In the genomic region with DNA sequence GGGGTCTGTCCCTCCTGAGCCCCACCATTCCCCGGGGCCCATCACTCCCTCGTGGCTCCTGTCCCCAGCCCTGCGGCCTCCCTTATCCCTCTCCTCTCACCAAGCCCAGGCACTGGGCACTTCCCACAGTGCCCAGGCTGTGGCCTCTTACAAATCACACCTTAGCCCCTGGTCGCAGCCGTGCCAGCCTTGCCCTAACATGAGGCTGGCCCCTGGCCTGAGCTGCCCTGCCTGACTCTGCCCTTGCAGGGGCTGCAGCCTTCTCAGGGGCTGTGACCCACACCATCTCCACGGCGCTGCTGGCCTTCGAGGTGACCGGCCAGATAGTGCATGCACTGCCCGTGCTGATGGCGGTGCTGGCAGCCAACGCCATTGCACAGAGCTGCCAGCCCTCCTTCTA, we compare ENCODE assay signal across 5 cellular contexts. TPM values are rescaled to one million over a fixed set of nuclear protein-coding genes. Genes with fewer than 3 reads are reported as not detected.
"Had no signal": no experiment of that assay in that cellular context is flagged by ENCODE, and none has a peak within 500 bp of the region (broad histone marks: within the 10 kb centered on the region; RNA-seq: fewer than 3 reads in every experiment).

No MANE protein-coding gene starts in this region.

RNA-seq across cellular contexts. Expression of a gene that starts 8.4 kb away (rescaled TPM):
- total RNA-seq: HepG2, HT-29, HT1080, IMR-90 had no signal

RNA-seq across cellular contexts. Expression of a gene that starts 21.5 kb away (rescaled TPM):
- total RNA-seq: HepG2 had no signal

RNA-seq across cellular contexts. Expression of a gene that starts 30.1 kb away (rescaled TPM):
- total RNA-seq: HepG2, HT-29, HT1080, IMR-90 had no signal

RNA-seq across cellular contexts. Expression of a gene that starts 34.1 kb away (rescaled TPM):
- total RNA-seq: HepG2, HT-29, HT1080 had no signal

RNA-seq across cellular contexts. Expression of a gene that starts 47.9 kb away (rescaled TPM):
- total RNA-seq: HT-29, HT1080, IMR-90, K562 had no signal
